Comparison of ENCODE assay signal across 1 cellular context in the genomic region with DNA sequence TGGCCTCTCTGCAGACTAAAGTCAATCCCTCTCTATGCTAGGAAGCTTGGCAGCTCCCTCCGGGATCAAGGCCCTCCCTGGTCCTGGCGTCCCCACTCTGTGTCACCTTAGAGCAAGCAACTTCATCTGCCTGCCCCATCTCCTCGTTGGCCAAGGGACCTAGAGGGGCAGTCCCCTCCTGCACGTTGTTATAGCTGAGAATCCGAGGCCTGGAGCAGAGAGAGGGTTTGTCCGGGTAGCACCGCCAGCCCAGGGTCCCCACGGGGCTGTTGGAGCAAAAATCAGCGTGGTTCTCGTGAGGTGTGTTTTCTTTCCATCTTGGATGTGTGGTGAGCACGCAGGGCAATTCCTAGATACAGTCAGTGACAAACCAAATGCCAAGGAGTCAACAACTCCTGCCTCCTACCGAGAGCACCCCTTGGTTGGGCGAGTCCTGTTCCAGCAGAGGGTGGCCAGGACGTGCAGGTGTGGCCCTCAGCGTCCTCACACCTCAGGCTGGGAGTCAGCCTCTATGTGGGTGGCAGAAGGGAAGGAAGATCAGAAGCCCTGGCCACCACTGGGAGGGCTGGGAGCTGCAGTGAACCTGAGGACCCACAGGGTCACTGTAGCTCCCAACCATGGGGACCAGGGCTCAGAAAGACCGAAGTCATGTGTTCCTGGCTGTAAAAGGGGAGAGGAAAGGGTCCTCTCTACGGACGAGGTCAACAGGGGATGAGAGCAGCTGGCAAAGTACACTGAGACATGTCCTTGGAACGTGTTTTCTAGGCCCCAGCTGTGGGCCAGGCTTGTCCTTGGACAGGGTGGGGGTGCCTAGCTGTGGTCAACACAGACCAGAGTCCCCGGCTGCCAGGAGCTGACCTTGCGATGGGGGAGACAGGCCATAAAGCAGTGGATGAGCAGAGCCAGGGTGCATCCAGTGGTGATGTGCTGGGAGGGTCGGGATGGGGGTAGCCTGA.
A peak's percentile ranks its signal among the peaks of the same experiment; 100 is the strongest.
TF ChIP-seq lines count a peak whose summit lies in the region.

No MANE protein-coding gene starts in this region.

TF ChIP-seq in HepG2, 621 proteins besides CTCF, POLR2A, EP300 and RAD21 (continued from another document and continues in another):
- TF ChIP-seq, protein P1, sequence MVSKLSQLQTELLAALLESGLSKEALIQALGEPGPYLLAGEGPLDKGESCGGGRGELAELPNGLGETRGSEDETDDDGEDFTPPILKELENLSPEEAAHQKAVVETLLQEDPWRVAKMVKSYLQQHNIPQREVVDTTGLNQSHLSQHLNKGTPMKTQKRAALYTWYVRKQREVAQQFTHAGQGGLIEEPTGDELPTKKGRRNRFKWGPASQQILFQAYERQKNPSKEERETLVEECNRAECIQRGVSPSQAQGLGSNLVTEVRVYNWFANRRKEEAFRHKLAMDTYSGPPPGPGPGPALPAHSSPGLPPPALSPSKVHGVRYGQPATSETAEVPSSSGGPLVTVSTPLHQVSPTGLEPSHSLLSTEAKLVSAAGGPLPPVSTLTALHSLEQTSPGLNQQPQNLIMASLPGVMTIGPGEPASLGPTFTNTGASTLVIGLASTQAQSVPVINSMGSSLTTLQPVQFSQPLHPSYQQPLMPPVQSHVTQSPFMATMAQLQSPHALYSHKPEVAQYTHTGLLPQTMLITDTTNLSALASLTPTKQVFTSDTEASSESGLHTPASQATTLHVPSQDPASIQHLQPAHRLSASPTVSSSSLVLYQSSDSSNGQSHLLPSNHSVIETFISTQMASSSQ (IDR thresholded peaks at IDR 0.05; ENCODE audit: low read depth), result no peak
- TF ChIP-seq, protein P1 (CRISPR knock-in tag; IDR thresholded peaks at IDR 0.05; ENCODE audit: borderline replicate concordance), result peak; percentile 73; the same call in 1 of the 2 replicates
- TF ChIP-seq CCDC6 (CRISPR knock-in tag; IDR thresholded peaks at IDR 0.05) (no peak), HDAC1 (CRISPR knock-in tag; IDR thresholded peaks at IDR 0.05) (peak; percentile 94), TGIF2 (CRISPR knock-in tag; IDR thresholded peaks at IDR 0.05) (no peak), ZNF619 (CRISPR knock-in tag; IDR thresholded peaks at IDR 0.05) (peak; percentile 96; the same call in 1 of the 2 replicates), SOX5 (CRISPR knock-in tag; IDR thresholded peaks at IDR 0.05; ENCODE audit: borderline replicate concordance) (peak; percentile 86), GATA4 (IDR thresholded peaks at IDR 0.05; ENCODE audit: borderline replicate concordance, low read depth) (no peak), ZNF121 (CRISPR knock-in tag; IDR thresholded peaks at IDR 0.05) (peak; percentile 26; the same call in 1 of the 2 replicates), NFE2 (CRISPR knock-in tag; IDR thresholded peaks at IDR 0.05) (no peak), ZNF749 (CRISPR knock-in tag; IDR thresholded peaks at IDR 0.05; ENCODE audit: borderline replicate concordance) (no peak), NR3C1 (CRISPR knock-in tag; IDR thresholded peaks at IDR 0.05) (no peak), AKAP8 (CRISPR knock-in tag; IDR thresholded peaks at IDR 0.05) (peak; percentile 71; the same call in 1 of the 2 replicates), HNF4A (CRISPR knock-in tag; IDR thresholded peaks at IDR 0.05) (peak; percentile 98), NCOA1 (CRISPR knock-in tag; IDR thresholded peaks at IDR 0.05) (no peak; the same call in 1 of the 2 replicates), CBX5 (CRISPR knock-in tag; IDR thresholded peaks at IDR 0.05; ENCODE audit: borderline replicate concordance) (peak; percentile 85; the same call in 1 of the 2 replicates), KLF6 (CRISPR knock-in tag; IDR thresholded peaks at IDR 0.05) (peak; percentile 62; the same call in 1 of the 2 replicates), MATR3 (CRISPR knock-in tag; IDR thresholded peaks at IDR 0.05) (no peak), RFX3 (CRISPR knock-in tag; IDR thresholded peaks at IDR 0.05) (no peak), ZSCAN20 (CRISPR knock-in tag; IDR thresholded peaks at IDR 0.05; ENCODE audit: borderline replicate concordance) (no peak), YEATS2 (CRISPR knock-in tag; IDR thresholded peaks at IDR 0.05; ENCODE audit: borderline replicate concordance) (peak; percentile 47; the same call in 1 of the 2 replicates)
- TF ChIP-seq, protein P2, sequence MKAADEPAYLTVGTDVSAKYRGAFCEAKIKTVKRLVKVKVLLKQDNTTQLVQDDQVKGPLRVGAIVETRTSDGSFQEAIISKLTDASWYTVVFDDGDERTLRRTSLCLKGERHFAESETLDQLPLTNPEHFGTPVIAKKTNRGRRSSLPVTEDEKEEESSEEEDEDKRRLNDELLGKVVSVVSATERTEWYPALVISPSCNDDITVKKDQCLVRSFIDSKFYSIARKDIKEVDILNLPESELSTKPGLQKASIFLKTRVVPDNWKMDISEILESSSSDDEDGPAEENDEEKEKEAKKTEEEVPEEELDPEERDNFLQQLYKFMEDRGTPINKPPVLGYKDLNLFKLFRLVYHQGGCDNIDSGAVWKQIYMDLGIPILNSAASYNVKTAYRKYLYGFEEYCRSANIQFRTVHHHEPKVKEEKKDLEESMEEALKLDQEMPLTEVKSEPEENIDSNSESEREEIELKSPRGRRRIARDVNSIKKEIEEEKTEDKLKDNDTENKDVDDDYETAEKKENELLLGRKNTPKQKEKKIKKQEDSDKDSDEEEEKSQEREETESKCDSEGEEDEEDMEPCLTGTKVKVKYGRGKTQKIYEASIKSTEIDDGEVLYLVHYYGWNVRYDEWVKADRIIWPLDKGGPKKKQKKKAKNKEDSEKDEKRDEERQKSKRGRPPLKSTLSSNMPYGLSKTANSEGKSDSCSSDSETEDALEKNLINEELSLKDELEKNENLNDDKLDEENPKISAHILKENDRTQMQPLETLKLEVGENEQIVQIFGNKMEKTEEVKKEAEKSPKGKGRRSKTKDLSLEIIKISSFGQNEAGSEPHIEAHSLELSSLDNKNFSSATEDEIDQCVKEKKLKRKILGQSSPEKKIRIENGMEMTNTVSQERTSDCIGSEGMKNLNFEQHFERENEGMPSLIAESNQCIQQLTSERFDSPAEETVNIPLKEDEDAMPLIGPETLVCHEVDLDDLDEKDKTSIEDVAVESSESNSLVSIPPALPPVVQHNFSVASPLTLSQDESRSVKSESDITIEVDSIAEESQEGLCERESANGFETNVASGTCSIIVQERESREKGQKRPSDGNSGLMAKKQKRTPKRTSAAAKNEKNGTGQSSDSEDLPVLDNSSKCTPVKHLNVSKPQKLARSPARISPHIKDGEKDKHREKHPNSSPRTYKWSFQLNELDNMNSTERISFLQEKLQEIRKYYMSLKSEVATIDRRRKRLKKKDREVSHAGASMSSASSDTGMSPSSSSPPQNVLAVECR (CRISPR knock-in tag; IDR thresholded peaks at IDR 0.05; ENCODE audit: borderline replicate concordance), result peak; percentile 82; the same call in 1 of the 2 replicates
- TF ChIP-seq, protein P3, sequence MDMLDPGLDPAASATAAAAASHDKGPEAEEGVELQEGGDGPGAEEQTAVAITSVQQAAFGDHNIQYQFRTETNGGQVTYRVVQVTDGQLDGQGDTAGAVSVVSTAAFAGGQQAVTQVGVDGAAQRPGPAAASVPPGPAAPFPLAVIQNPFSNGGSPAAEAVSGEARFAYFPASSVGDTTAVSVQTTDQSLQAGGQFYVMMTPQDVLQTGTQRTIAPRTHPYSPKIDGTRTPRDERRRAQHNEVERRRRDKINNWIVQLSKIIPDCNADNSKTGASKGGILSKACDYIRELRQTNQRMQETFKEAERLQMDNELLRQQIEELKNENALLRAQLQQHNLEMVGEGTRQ (IDR thresholded peaks at IDR 0.05; ENCODE audit: low read depth, low read length), result no peak
- TF ChIP-seq, protein P3 (CRISPR knock-in tag; IDR thresholded peaks at IDR 0.05; ENCODE audit: borderline replicate concordance), result peak; percentile 64; the same call in 1 of the 2 replicates
- TF ChIP-seq, protein P4, sequence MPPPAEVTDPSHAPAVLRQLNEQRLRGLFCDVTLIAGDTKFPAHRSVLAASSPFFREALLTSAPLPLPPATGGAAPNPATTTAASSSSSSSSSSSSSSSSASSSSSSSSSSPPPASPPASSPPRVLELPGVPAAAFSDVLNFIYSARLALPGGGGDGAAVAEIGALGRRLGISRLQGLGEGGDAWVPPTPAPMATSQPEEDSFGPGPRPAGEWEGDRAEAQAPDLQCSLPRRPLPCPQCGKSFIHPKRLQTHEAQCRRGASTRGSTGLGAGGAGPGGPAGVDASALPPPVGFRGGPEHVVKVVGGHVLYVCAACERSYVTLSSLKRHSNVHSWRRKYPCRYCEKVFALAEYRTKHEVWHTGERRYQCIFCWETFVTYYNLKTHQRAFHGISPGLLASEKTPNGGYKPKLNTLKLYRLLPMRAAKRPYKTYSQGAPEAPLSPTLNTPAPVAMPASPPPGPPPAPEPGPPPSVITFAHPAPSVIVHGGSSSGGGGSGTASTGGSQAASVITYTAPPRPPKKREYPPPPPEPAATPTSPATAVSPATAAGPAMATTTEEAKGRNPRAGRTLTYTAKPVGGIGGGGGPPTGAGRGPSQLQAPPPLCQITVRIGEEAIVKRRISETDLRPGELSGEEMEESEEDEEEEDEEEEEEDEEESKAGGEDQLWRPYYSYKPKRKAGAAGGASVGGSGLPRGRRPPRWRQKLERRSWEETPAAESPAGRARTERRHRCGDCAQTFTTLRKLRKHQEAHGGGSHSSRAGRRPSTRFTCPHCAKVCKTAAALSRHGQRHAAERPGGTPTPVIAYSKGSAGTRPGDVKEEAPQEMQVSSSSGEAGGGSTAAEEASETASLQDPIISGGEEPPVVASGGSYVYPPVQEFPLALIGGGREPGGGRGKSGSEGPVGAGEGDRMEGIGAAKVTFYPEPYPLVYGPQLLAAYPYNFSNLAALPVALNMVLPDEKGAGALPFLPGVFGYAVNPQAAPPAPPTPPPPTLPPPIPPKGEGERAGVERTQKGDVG (CRISPR knock-in tag; IDR thresholded peaks at IDR 0.05; ENCODE audit: borderline replicate concordance), result 0 out of 2 replicates have a peak, but pooled peaks have one; percentile 93
- TF ChIP-seq, protein P5, sequence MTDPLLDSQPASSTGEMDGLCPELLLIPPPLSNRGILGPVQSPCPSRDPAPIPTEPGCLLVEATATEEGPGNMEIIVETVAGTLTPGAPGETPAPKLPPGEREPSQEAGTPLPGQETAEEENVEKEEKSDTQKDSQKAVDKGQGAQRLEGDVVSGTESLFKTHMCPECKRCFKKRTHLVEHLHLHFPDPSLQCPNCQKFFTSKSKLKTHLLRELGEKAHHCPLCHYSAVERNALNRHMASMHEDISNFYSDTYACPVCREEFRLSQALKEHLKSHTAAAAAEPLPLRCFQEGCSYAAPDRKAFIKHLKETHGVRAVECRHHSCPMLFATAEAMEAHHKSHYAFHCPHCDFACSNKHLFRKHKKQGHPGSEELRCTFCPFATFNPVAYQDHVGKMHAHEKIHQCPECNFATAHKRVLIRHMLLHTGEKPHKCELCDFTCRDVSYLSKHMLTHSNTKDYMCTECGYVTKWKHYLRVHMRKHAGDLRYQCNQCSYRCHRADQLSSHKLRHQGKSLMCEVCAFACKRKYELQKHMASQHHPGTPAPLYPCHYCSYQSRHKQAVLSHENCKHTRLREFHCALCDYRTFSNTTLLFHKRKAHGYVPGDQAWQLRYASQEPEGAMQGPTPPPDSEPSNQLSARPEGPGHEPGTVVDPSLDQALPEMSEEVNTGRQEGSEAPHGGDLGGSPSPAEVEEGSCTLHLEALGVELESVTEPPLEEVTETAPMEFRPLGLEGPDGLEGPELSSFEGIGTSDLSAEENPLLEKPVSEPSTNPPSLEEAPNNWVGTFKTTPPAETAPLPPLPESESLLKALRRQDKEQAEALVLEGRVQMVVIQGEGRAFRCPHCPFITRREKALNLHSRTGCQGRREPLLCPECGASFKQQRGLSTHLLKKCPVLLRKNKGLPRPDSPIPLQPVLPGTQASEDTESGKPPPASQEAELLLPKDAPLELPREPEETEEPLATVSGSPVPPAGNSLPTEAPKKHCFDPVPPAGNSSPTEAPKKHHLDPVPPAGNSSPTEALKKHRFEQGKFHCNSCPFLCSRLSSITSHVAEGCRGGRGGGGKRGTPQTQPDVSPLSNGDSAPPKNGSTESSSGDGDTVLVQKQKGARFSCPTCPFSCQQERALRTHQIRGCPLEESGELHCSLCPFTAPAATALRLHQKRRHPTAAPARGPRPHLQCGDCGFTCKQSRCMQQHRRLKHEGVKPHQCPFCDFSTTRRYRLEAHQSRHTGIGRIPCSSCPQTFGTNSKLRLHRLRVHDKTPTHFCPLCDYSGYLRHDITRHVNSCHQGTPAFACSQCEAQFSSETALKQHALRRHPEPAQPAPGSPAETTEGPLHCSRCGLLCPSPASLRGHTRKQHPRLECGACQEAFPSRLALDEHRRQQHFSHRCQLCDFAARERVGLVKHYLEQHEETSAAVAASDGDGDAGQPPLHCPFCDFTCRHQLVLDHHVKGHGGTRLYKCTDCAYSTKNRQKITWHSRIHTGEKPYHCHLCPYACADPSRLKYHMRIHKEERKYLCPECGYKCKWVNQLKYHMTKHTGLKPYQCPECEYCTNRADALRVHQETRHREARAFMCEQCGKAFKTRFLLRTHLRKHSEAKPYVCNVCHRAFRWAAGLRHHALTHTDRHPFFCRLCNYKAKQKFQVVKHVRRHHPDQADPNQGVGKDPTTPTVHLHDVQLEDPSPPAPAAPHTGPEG (CRISPR knock-in tag; IDR thresholded peaks at IDR 0.05), result no peak
- TF ChIP-seq, protein P6, sequence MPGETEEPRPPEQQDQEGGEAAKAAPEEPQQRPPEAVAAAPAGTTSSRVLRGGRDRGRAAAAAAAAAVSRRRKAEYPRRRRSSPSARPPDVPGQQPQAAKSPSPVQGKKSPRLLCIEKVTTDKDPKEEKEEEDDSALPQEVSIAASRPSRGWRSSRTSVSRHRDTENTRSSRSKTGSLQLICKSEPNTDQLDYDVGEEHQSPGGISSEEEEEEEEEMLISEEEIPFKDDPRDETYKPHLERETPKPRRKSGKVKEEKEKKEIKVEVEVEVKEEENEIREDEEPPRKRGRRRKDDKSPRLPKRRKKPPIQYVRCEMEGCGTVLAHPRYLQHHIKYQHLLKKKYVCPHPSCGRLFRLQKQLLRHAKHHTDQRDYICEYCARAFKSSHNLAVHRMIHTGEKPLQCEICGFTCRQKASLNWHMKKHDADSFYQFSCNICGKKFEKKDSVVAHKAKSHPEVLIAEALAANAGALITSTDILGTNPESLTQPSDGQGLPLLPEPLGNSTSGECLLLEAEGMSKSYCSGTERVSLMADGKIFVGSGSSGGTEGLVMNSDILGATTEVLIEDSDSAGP (CRISPR knock-in tag; IDR thresholded peaks at IDR 0.05; ENCODE audit: borderline replicate concordance), result peak; percentile 82
